Comparison of ENCODE assay signal across 8 cellular contexts in genomic region chr17:64020068-64020766, GRCh38. TPM values are rescaled to one million over a fixed set of nuclear protein-coding genes. Genes with fewer than 3 reads are reported as not detected.
DNase-seq lines count a peak whose midpoint lies in the region; TF ChIP-seq lines count a peak whose summit lies in the region.

TSS of gene ICAM2 (minus strand) at chr17:64020633. CDS start at chr17:64006691, 13,942 bp downstream.

- in situ Hi-C loops in GM23248 (cut with MboI): loop anchor here (10.0 kb wide), 1 partner anchor 95 kb away; no protein-coding TSS in a partner anchor

- no peak within 1 kb of the TSS for H3K27ac ChIP-seq in GM23248
- H3K27ac ChIP-seq in SK-N-SH (ENCODE audit: low read depth in 2 of 2, low read length in 1 of 2): no peak within 1 kb of the TSS

- H3K4me2 ChIP-seq in GM23248 (ENCODE audit: unreplicated experiment) (peak within 1 kb of the TSS; percentile 26), skeletal muscle satellite cell (ENCODE audit: low read length) (peak within 1 kb of the TSS; percentile 26), SK-N-SH (no peak within 1 kb of the TSS)

- H3K4me3 ChIP-seq in GM06990 (replicated peaks; ENCODE audit: low read depth, low read length) (peak within 1 kb of the TSS; percentile 76), GM23248 (peak within 1 kb of the TSS; percentile 12), skeletal muscle satellite cell (ENCODE audit: low read length) (peak within 1 kb of the TSS; percentile 42), SK-N-SH (ENCODE audit: low read depth in 2 of 2, low read length in 1 of 2) (no peak within 1 kb of the TSS)

- CTCF ChIA-PET in SK-N-SH (lab: Yijun Ruan, JAX): interaction anchor here (0.7 to 17.1 kb wide), 13 partner anchors 8 to 262 kb away, joined by 3 to 810 read pairs (median 4); partner anchors contain the start of genes CSHL1, ERN1 and GH1

- peak; percentile 85 for DNase-seq in GM06990 (ENCODE audit: extremely low read depth, insufficient read length)
- no peak for DNase-seq in GM23248
- DNase-seq in NCI-H146 treated with DMSO at 0.1 percent for 48 hours (lab: John Stamatoyannopoulos, UW; ENCODE audit: unreplicated experiment): peak; percentile 17
- DNase-seq in activated T-cell treated with anti-CD3 and anti-CD28 coated beads for 4 hours: peak; percentile 79
- DNase-seq in glomerular endothelial cell (ENCODE audit: extremely low read depth, low read depth, low spot score): no peak
- DNase-seq in SK-N-SH: no peak
- DNase-seq in HCEC 1CT: no peak

- H4K20me1 ChIP-seq in GM23248 (ENCODE audit: insufficient read depth) (no peaks in the 10 kb centered on the region), SK-N-SH (ENCODE audit: insufficient read depth) (no peaks in the 10 kb centered on the region)

- POLR2A ChIA-PET in SK-N-SH (lab: Yijun Ruan, JAX): interaction anchor here (1.2 kb wide), 1 partner anchor 126 kb away, joined by 3 read pairs; no protein-coding TSS in a partner anchor

- TF ChIP-seq CTCF in GM06990 (IDR thresholded peaks at IDR 0.05; ENCODE audit: insufficient read depth, low read length, poor library complexity, severe bottlenecking): no peak
- TF ChIP-seq CTCF in SK-N-SH (IDR thresholded peaks at IDR 0.05): no peak

- H3K9me2 ChIP-seq in GM23248 (ENCODE audit: insufficient read depth) (no peaks in the 10 kb centered on the region), SK-N-SH (no peaks in the 10 kb centered on the region)

- no peak for TF ChIP-seq RAD21 in SK-N-SH (IDR thresholded peaks at IDR 0.05; ENCODE audit: low read length)

- H3K27me3 ChIP-seq in GM06990 (replicated peaks; ENCODE audit: control insufficient read depth, insufficient read depth, low read length) (no peaks in the 10 kb centered on the region), GM23248 (replicated peaks; ENCODE audit: insufficient read depth) (no peaks in the 10 kb centered on the region), skeletal muscle satellite cell (ENCODE audit: control insufficient read depth, insufficient read depth, low read length) (peaks cover 21% of the 10 kb centered on the region), SK-N-SH (ENCODE audit: insufficient read depth) (no peaks in the 10 kb centered on the region)

- H3K9me3 ChIP-seq in GM23248 (ENCODE audit: low read depth): no peaks in the 10 kb centered on the region
- no peaks in the 10 kb centered on the region for H3K9me3 ChIP-seq in skeletal muscle satellite cell (replicated peaks; ENCODE audit: low read length)
- no peaks in the 10 kb centered on the region for H3K9me3 ChIP-seq in SK-N-SH

- no peaks in the 10 kb centered on the region for H3K4me1 ChIP-seq in GM23248 (ENCODE audit: insufficient read depth)
- peaks cover 5% of the 10 kb centered on the region for H3K4me1 ChIP-seq in skeletal muscle satellite cell (ENCODE audit: control insufficient read depth, insufficient read depth, low read length)
- no peaks in the 10 kb centered on the region for H3K4me1 ChIP-seq in SK-N-SH (ENCODE audit: control insufficient read depth in 1 of 2, insufficient read depth in 2 of 2, low read depth in 1 of 2, low read length in 1 of 2)

- 17 to 22% methylated on average over 22 to 23 of the region's 23 CpGs for WGBS in GM23248 (ENCODE audit: low coverage in 1 of 2, low lambda C conversion rate in 2 of 2, missing lambda C conversion rate in 2 of 2), 2 experiments
- 68% methylated on average over 23 of the region's 23 CpGs for WGBS in SK-N-SH (ENCODE audit: low lambda C conversion rate)

- H3K79me2 ChIP-seq in GM23248 (ENCODE audit: insufficient read depth) (no peaks in the 10 kb centered on the region), SK-N-SH (ENCODE audit: insufficient read depth) (no peaks in the 10 kb centered on the region)

- H3K9ac ChIP-seq in GM23248: no peak within 1 kb of the TSS
- no peak within 1 kb of the TSS for H3K9ac ChIP-seq in skeletal muscle satellite cell (ENCODE audit: low read depth, low read length)
- H3K9ac ChIP-seq in SK-N-SH: no peak within 1 kb of the TSS

- H3F3A ChIP-seq in GM23248 (ENCODE audit: insufficient read depth) (no peaks in the 10 kb centered on the region), SK-N-SH (replicated peaks; ENCODE audit: insufficient read depth) (peaks cover 4% of the 10 kb centered on the region)

- H2AFZ ChIP-seq in GM23248 (peak within 1 kb of the TSS; percentile 69), SK-N-SH (ENCODE audit: low read depth) (no peak within 1 kb of the TSS)

- H3K36me3 ChIP-seq in GM06990 (ENCODE audit: control insufficient read depth, insufficient read depth, low read length) (no peaks in the 10 kb centered on the region), GM23248 (ENCODE audit: low read depth) (no peaks in the 10 kb centered on the region), skeletal muscle satellite cell (ENCODE audit: insufficient read depth, low read length) (no peaks in the 10 kb centered on the region), SK-N-SH (replicated peaks in 1 of 2; ENCODE audit: control insufficient read depth in 1 of 2, insufficient read depth in 2 of 2, low read length in 1 of 2) (no peaks in the 10 kb centered on the region)

- TF ChIP-seq EP300 in SK-N-SH (IDR thresholded peaks at IDR 0.05; ENCODE audit: borderline replicate concordance in 1 of 2, low read depth in 1 of 2, low read length in 1 of 2): no peak

TF ChIP-seq in SK-N-SH, 30 proteins besides CTCF, POLR2A, EP300 and RAD21:
- TF ChIP-seq FOXJ3 (CRISPR knock-in tag; IDR thresholded peaks at IDR 0.05) (no peak), EZH2phosphoT487 (IDR thresholded peaks at IDR 0.05; ENCODE audit: borderline replicate concordance, low read depth) (no peak), MAX (IDR thresholded peaks at IDR 0.05; ENCODE audit: low read depth) (no peak), NFIC (IDR thresholded peaks at IDR 0.05; ENCODE audit: borderline replicate concordance) (no peak), SMC3 (IDR thresholded peaks at IDR 0.05; ENCODE audit: low read depth, low read length) (no peak), SIN3A (IDR thresholded peaks at IDR 0.05; ENCODE audit: borderline replicate concordance, low read depth, low read length) (no peak), CHD2 (IDR thresholded peaks at IDR 0.05; ENCODE audit: low read length, partially characterized antibody) (no peak), POLR2AphosphoS5 (IDR thresholded peaks at IDR 0.05; ENCODE audit: low read depth, low read length) (no peak), FOXM1 (IDR thresholded peaks at IDR 0.05; ENCODE audit: low read depth) (no peak), PBX3 (IDR thresholded peaks at IDR 0.05) (no peak), RXRA (IDR thresholded peaks at IDR 0.05; ENCODE audit: borderline replicate concordance, low read depth) (no peak), MEF2A (IDR thresholded peaks at IDR 0.05; ENCODE audit: borderline replicate concordance, low read depth) (no peak), TCF12 (IDR thresholded peaks at IDR 0.05) (no peak), NRF1 (IDR thresholded peaks at IDR 0.05; ENCODE audit: low read depth, low read length) (no peak)
- TF ChIP-seq, protein P1, sequence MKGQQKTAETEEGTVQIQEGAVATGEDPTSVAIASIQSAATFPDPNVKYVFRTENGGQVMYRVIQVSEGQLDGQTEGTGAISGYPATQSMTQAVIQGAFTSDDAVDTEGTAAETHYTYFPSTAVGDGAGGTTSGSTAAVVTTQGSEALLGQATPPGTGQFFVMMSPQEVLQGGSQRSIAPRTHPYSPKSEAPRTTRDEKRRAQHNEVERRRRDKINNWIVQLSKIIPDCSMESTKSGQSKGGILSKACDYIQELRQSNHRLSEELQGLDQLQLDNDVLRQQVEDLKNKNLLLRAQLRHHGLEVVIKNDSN (IDR thresholded peaks at IDR 0.05; ENCODE audit: borderline replicate concordance, low read depth): no peak

RNA-seq across cellular contexts. Expression of gene ICAM2, which starts in this region (rescaled TPM):
- total RNA-seq in GM23248 (2014; rRNA removed; shearing (Covaris generic)): 0.97 and 3.4 TPM in 2 replicates
- polyA plus RNA-seq in GM23248 (2016; fragmentation: Nextera tagmentation; extraction: Ambion mirVana) (0.94 and 1.3 TPM in 2 replicates), SK-N-SH (2012; rRNA removed) (0.08 TPM in 1 of 2 replicates, not detected in the other)
- 1,004 and 1,319 TPM in 2 replicates for total RNA-seq in glomerular endothelial cell
- total RNA-seq in skeletal muscle satellite cell (2012; rRNA removed): 9.2 and 15.0 TPM in 2 replicates
- polyA plus RNA-seq in SK-N-SH (2012; cell fraction: cytosol; rRNA removed): 0.08 and 0.14 TPM in 2 replicates
- polyA plus RNA-seq in SK-N-SH (2012; cell fraction: nucleus; rRNA removed): 0.23 TPM in 1 of 2 replicates, not detected in the other

Comparison
In these comparisons a context has a peak if more than half of its experiments do, and no peak if none do; other contexts are left out.
1. RNA of gene ICAM2 (total RNA-seq): 1,004 to 1,319 TPM in glomerular endothelial cell; 0.97 to 3.4 TPM in GM23248; every median in the first group is over 100 times any median in the second.
2. DNase-seq: peak in GM06990 (single experiment), NCI-H146 treated with DMSO at 0.1 percent for 48 hours (single experiment) and activated T-cell treated with anti-CD3 and anti-CD28 coated beads for 4 hours (single experiment); none in GM23248 (single experiment), glomerular endothelial cell (single experiment), SK-N-SH (single experiment) and HCEC 1CT (single experiment).
3. H3K4me3 ChIP-seq: peak in GM06990 (single experiment), GM23248 (single experiment) and skeletal muscle satellite cell (single experiment); none in SK-N-SH (0 of 2).